In genomic region chr1:36109041-36109679, GRCh38 we compare ENCODE assay signal across 9 cellular contexts. TPM values are rescaled to one million over a fixed set of nuclear protein-coding genes. Genes with fewer than 3 reads are reported as not detected.
A peak's percentile ranks its signal among the peaks of the same experiment; 100 is the strongest.
DNase-seq lines count a peak whose midpoint lies in the region; ATAC-seq, FAIRE-seq and TF ChIP-seq lines count a peak whose summit lies in the region.
"Had no signal": no experiment of that assay in that cellular context is flagged by ENCODE, and none has a peak within 500 bp of the region (broad histone marks: within the 10 kb centered on the region; RNA-seq: fewer than 3 reads in every experiment).

No MANE protein-coding gene starts in this region.

- in situ Hi-C loops in KBM-7 (cut with MboI; ENCODE audit: low pct_unique_long_range_greater_than_20kb, low sequenced_read_pairs), result loop anchor here (5.0 kb wide), 1 partner anchor 33 kb away; no protein-coding TSS in a partner anchor

- no peak for TF ChIP-seq POLR2A in GM12892 (IDR thresholded peaks at IDR 0.05; ENCODE audit: low read depth, low read length)

- no peak for TF ChIP-seq CTCF in AG04450 (IDR thresholded peaks at IDR 0.05; ENCODE audit: low read depth, low read length)

- intact Hi-C loops in posterior cingulate gyrus (cut with DNase I), result no loop called here

- no peak for ATAC-seq in HG02884 (IDR thresholded peaks at IDR 0.05; ENCODE audit: unreplicated experiment)
- ATAC-seq in GM19395 (IDR thresholded peaks at IDR 0.05; ENCODE audit: unreplicated experiment), result no peak

- no peak overlapping the region for H3K27ac ChIP-seq in AG04450 (ENCODE audit: low read depth, low read length)

- H3K9me3 ChIP-seq in AG04450 (ENCODE audit: control insufficient read depth, insufficient read depth, low read length), result no peaks in the 10 kb centered on the region; the same call in 1 of the 2 replicates

- no peak for FAIRE-seq in GM12892 (lab: Jason Lieb, UNC)

- DNase-seq in AG04450 (ENCODE audit: low read depth, low spot score) (peak; percentile 18), KBM-7 (peak; percentile 22), activated T-helper 1 cell treated with Interleukin-2 at 50 U/mL for 16 hours (ENCODE audit: low read depth) (peak; percentile 37), iris pigment epithelial cell (ENCODE audit: low read depth) (peak; percentile 95), GM12892 (ENCODE audit: insufficient read length) (no peak), posterior cingulate gyrus (no peak)
- DNase-seq: DMS79 had no signal

- H3K27me3 ChIP-seq in AG04450 (ENCODE audit: control insufficient read depth, insufficient read depth, low read length), result no peaks in the 10 kb centered on the region

- CTCF ChIA-PET in AG04450 (lab: Charles Lee), result interaction anchor here (2.4 kb wide), 1 partner anchor 25 kb away, joined by 10 read pairs; no protein-coding TSS in a partner anchor

- H3K4me3 ChIP-seq in AG04450 (ENCODE audit: low read depth, low read length), result no peak overlapping the region

- POLR2A ChIA-PET in AG04450 (lab: Yijun Ruan, JAX), result interaction anchor here (0.7 kb wide), 1 partner anchor 20 kb away, joined by 3 read pairs; no protein-coding TSS in a partner anchor

RNA-seq across cellular contexts. Expression of gene COL8A2, which starts 15.9 kb away (rescaled TPM):
- 1.5 and 1.6 TPM in 2 replicates for polyA plus RNA-seq in AG04450 (2011; rRNA removed)
- 0.83 and 1.1 TPM in 2 replicates for polyA minus RNA-seq in AG04450 (2011; rRNA and poly(A)+ RNA removed)
- 0.15 TPM for polyA plus RNA-seq in GM12892 (2012; ENCODE audit: missing spikeins)

RNA-seq across cellular contexts. Expression of gene ADPRS, which starts 20.5 kb away (rescaled TPM):
- 22.1 and 26.5 TPM in 2 replicates for polyA plus RNA-seq in AG04450 (2011; rRNA removed)
- 13.2 and 18.6 TPM in 2 replicates for polyA minus RNA-seq in AG04450 (2011; rRNA and poly(A)+ RNA removed)
- 36.6 TPM for polyA plus RNA-seq in GM12892 (2012; ENCODE audit: missing spikeins)

RNA-seq across cellular contexts. Expression of gene TEKT2, which starts 25.3 kb away (rescaled TPM):
- polyA plus RNA-seq in AG04450 (2011; rRNA removed), result 0.12 TPM in 2 replicates
- polyA minus RNA-seq in AG04450 (2011; rRNA and poly(A)+ RNA removed), result 0.30 TPM in 1 of 2 replicates, not detected in the other
- polyA plus RNA-seq in GM12892 (2012; ENCODE audit: missing spikeins), result 0.17 TPM

RNA-seq across cellular contexts. Expression of gene TRAPPC3, which starts 40.1 kb away (rescaled TPM):
- 88.5 and 92.3 TPM in 2 replicates for polyA plus RNA-seq in AG04450 (2011; rRNA removed)
- 27.3 and 30.2 TPM in 2 replicates for polyA minus RNA-seq in AG04450 (2011; rRNA and poly(A)+ RNA removed)
- polyA plus RNA-seq in GM12892 (2012; ENCODE audit: missing spikeins), result 49.4 TPM

RNA-seq across cellular contexts. Expression of gene MAP7D1, which starts 46.8 kb away (rescaled TPM):
- polyA plus RNA-seq in AG04450 (2011; rRNA removed), result 23.4 and 28.2 TPM in 2 replicates
- 32.6 and 42.3 TPM in 2 replicates for polyA minus RNA-seq in AG04450 (2011; rRNA and poly(A)+ RNA removed)
- 30.7 TPM for polyA plus RNA-seq in GM12892 (2012; ENCODE audit: missing spikeins)

Comparison
In these comparisons a context has a peak if more than half of its experiments do, and no peak if none do; other contexts are left out.
1. DNase-seq: peak in AG04450 (single experiment), KBM-7 (single experiment), activated T-helper 1 cell treated with Interleukin-2 at 50 U/mL for 16 hours (single experiment) and iris pigment epithelial cell (single experiment); none in GM12892 (single experiment) and posterior cingulate gyrus (0 of 10).